Comparison of ENCODE assay signal across 32 cellular contexts in genomic region chr1:13779930-13780329, GRCh38.
A peak's percentile ranks its signal among the peaks of the same experiment; 100 is the strongest.
DNase-seq lines count a peak whose midpoint lies in the region; FAIRE-seq and TF ChIP-seq lines count a peak whose summit lies in the region.
"Had no signal": no experiment of that assay in that cellular context is flagged by ENCODE, and none has a peak within 500 bp of the region (broad histone marks: within the 10 kb centered on the region; RNA-seq: fewer than 3 reads in every experiment).

No MANE protein-coding gene starts in this region.

- TF ChIP-seq RAD21 in SK-N-SH (IDR thresholded peaks at IDR 0.05; ENCODE audit: low read length): no peak

- no peak for TF ChIP-seq EP300 in SK-N-SH (IDR thresholded peaks at IDR 0.05; ENCODE audit: borderline replicate concordance in 1 of 2, low read depth in 1 of 2, low read length in 1 of 2)

- H3K27ac ChIP-seq in SK-N-SH (ENCODE audit: low read depth in 2 of 2, low read length in 1 of 2): peak overlapping the region in 1 of 2 experiments; percentile 31; a peak in 1 of 4 replicates
- H3K27ac ChIP-seq: body of pancreas, KMS-11, Peyer's patch, SJCRH30, thoracic aorta had no signal

- H3K9me2 ChIP-seq in SK-N-SH: no peaks in the 10 kb centered on the region

- peaks cover 2 to 4% of the 10 kb centered on the region in 2 experiments; a peak in 2 of 4 replicates for H3K4me1 ChIP-seq in SK-N-SH (ENCODE audit: control insufficient read depth in 1 of 2, insufficient read depth in 2 of 2, low read depth in 1 of 2, low read length in 1 of 2)
- H3K4me1 ChIP-seq: body of pancreas, Peyer's patch, SJCRH30 had no signal

- H2AFZ ChIP-seq in SK-N-SH (ENCODE audit: low read depth): no peak overlapping the region

- peaks cover 46% of the 10 kb centered on the region for H3K79me2 ChIP-seq in SK-N-SH (ENCODE audit: insufficient read depth)

- TF ChIP-seq CTCF in SK-N-SH (IDR thresholded peaks at IDR 0.05): no peak

- H3K9ac ChIP-seq in SK-N-SH: no peak overlapping the region
- H3K9ac ChIP-seq: KMS-11 had no signal

- WGBS in SK-N-SH (ENCODE audit: low lambda C conversion rate): 73% methylated on average over 5 of the region's 6 CpGs

- intact Hi-C loops in posterior vena cava (cut with DNase I): no loop called here

- POLR2A ChIA-PET in SK-N-SH (lab: Yijun Ruan, JAX): no interaction called here

- H3F3A ChIP-seq in SK-N-SH (replicated peaks; ENCODE audit: insufficient read depth): peaks cover 3% of the 10 kb centered on the region

- H3K9me3 ChIP-seq in SK-N-SH: no peaks in the 10 kb centered on the region
- H3K9me3 ChIP-seq: adrenal gland, body of pancreas, esophagus squamous epithelium, Peyer's patch, SJCRH30, thoracic aorta had no signal

- H3K36me3 ChIP-seq in SK-N-SH (replicated peaks in 1 of 2; ENCODE audit: control insufficient read depth in 1 of 2, insufficient read depth in 2 of 2, low read length in 1 of 2): peaks cover 51 to 75% of the 10 kb centered on the region in 2 experiments

- H3K4me2 ChIP-seq in SK-N-SH: 0 out of 2 replicates have a peak overlapping the region, but pooled peaks have one; percentile 16
- H3K4me2 ChIP-seq: KMS-11 had no signal

- H3K27me3 ChIP-seq in SK-N-SH (ENCODE audit: insufficient read depth): no peaks in the 10 kb centered on the region
- H3K27me3 ChIP-seq: adrenal gland, body of pancreas, esophagus squamous epithelium, Peyer's patch, SJCRH30 had no signal

- peaks cover 59% of the 10 kb centered on the region for H4K20me1 ChIP-seq in SK-N-SH (ENCODE audit: insufficient read depth)

- DNase-seq in AG20443 (ENCODE audit: low spot score) (peak; percentile 46), ELR (ENCODE audit: low read depth) (peak; percentile 10), SK-N-SH (no peak), myocyte (ENCODE audit: low read depth) (peak; percentile 30), RKO (ENCODE audit: low spot score) (no peak), NCI-H446 (lab: John Stamatoyannopoulos, UW) (no peak), RCC 7860 (ENCODE audit: low spot score) (no peak), posterior vena cava (ENCODE audit: low spot score) (no peak)
- DNase-seq: activated naive CD4-positive, alpha-beta T cell; adrenal gland; AML-193; body of pancreas; CD8-positive, alpha-beta memory T cell; DMS 273 treated with DMSO at 0.1 percent for 48 hours; esophagus squamous epithelium; H7; hypothalamus; mesendoderm; NCI-H146; NCI-H2171; NCI-H526 treated with DMSO at 0.1 percent for 48 hours; nucleus accumbens; Peyer's patch; SJCRH30; stimulated activated CD4-positive, alpha-beta T cell treated with anti-CD3 and anti-CD28 coated beads, Interleukin-15, amount 100 ng/mL, for 24 hours; stimulated activated naive CD4-positive, alpha-beta T cell had no signal

- FAIRE-seq in RCC 7860 (lab: Jason Lieb, UNC): no peak
- FAIRE-seq: endometrium, HTR-8/SVneo, TTC549, urothelium cell line had no signal

- H3K4me3 ChIP-seq in SK-N-SH (ENCODE audit: low read depth in 2 of 2, low read length in 1 of 2): no peak overlapping the region
- H3K4me3 ChIP-seq: adrenal gland, body of pancreas, esophagus squamous epithelium, Peyer's patch, SJCRH30, thoracic aorta had no signal

- CTCF ChIA-PET in SK-N-SH (lab: Yijun Ruan, JAX): interaction anchor here (1.0 kb wide), 2 partner anchors 18 to 28 kb away, joined by 3 read pairs; no protein-coding TSS in a partner anchor

TF ChIP-seq in SK-N-SH, 30 proteins besides CTCF, POLR2A, EP300 and RAD21:
- no peak for TF ChIP-seq MXI1 (IDR thresholded peaks at IDR 0.05; ENCODE audit: low read depth, low read length)
- peak; percentile 14; the same call in 1 of the 2 replicates for TF ChIP-seq FOSL2 (IDR thresholded peaks at IDR 0.05; ENCODE audit: borderline replicate concordance, low read depth)
- TF ChIP-seq MAX (IDR thresholded peaks at IDR 0.05; ENCODE audit: low read depth): 0 out of 2 replicates have a peak, but pooled peaks have one; percentile 39
- peak; percentile 38 for TF ChIP-seq NFIC (IDR thresholded peaks at IDR 0.05; ENCODE audit: borderline replicate concordance)
- no peak for TF ChIP-seq EZH2phosphoT487 (IDR thresholded peaks at IDR 0.05; ENCODE audit: borderline replicate concordance, low read depth)
- TF ChIP-seq RFX5 (IDR thresholded peaks at IDR 0.05; ENCODE audit: low read length): no peak
- peak; percentile 63 for TF ChIP-seq PBX3 (IDR thresholded peaks at IDR 0.05)
- TF ChIP-seq JUND (IDR thresholded peaks at IDR 0.05): 0 out of 2 replicates have a peak, but pooled peaks have one; percentile 17

Comparison
In these comparisons a context has a peak if more than half of its experiments do, and no peak if none do; other contexts are left out.
1. DNase-seq: peak in AG20443 (single experiment), ELR (single experiment) and myocyte (single experiment); none in SK-N-SH (single experiment), RKO (single experiment), NCI-H446 (0 of 2), RCC 7860 (single experiment) and posterior vena cava (single experiment).